In genomic region chr10:8331896-8332729, GRCh38 we compare ENCODE assay signal across 9 cellular contexts.
DNase-seq lines count a peak whose midpoint lies in the region; ATAC-seq lines count a peak whose summit lies in the region.
"Had no signal": no experiment of that assay in that cellular context is flagged by ENCODE, and none has a peak within 500 bp of the region (broad histone marks: within the 10 kb centered on the region; RNA-seq: fewer than 3 reads in every experiment).

No MANE protein-coding gene starts in this region.

- H3K4me3 ChIP-seq in SJSA1 (peak overlapping the region; percentile 24), rectal smooth muscle tissue (ENCODE audit: low read length) (peak overlapping the region; percentile 37), urinary bladder (ENCODE audit: low read depth, low read length) (peak overlapping the region; percentile 27)

- 2% methylated on average over 34 of the region's 34 CpGs for whole genome bisulfite sequencing in urinary bladder

- H3K36me3 ChIP-seq in SJSA1 (no peaks in the 10 kb centered on the region), rectal smooth muscle tissue (ENCODE audit: control insufficient read depth, insufficient read depth, low read length) (no peaks in the 10 kb centered on the region), urinary bladder (ENCODE audit: insufficient read depth) (no peaks in the 10 kb centered on the region)

- no peak overlapping the region for H3K9ac ChIP-seq in rectal smooth muscle tissue (ENCODE audit: low read length)

- peaks cover 5% of the 10 kb centered on the region; the same call in 1 of the 2 replicates for H3K27me3 ChIP-seq in SJSA1 (replicated peaks)
- no peaks in the 10 kb centered on the region for H3K27me3 ChIP-seq in rectal smooth muscle tissue (ENCODE audit: control insufficient read depth, insufficient read depth, low read length)

- ATAC-seq in HG02943 (IDR thresholded peaks at IDR 0.05; ENCODE audit: low read depth, unreplicated experiment), result peak; percentile 72

- intact Hi-C loops in cardiac septum (cut with DNase I), result no loop called here

- H3K9me3 ChIP-seq in SJSA1 (replicated peaks), result no peaks in the 10 kb centered on the region

- DNase-seq in DMS 273 (lab: John Stamatoyannopoulos, UW; ENCODE audit: unreplicated experiment) (peak; percentile 36), DMS 273 treated with DMSO at 0.1 percent for 48 hours (lab: John Stamatoyannopoulos, UW) (no peak), SJSA1 (ENCODE audit: low read depth in 1 of 2, low spot score in 2 of 2) (peak; percentile 50 to 54), cardiac septum (ENCODE audit: low spot score) (peak; percentile 75)
- DNase-seq in activated naive CD4-positive, alpha-beta T cell (lab: John Stamatoyannopoulos, UW), result peak; percentile 22 to 84 (median 52)

- H3K27ac ChIP-seq in SJSA1 (no peak overlapping the region), rectal smooth muscle tissue (ENCODE audit: low read depth, low read length) (no peak overlapping the region), urinary bladder (ENCODE audit: low read depth) (no peak overlapping the region)
- H3K27ac ChIP-seq: 22Rv1 had no signal

- peaks cover 9% of the 10 kb centered on the region for H3K4me1 ChIP-seq in SJSA1 (replicated peaks)
- H3K4me1 ChIP-seq in rectal smooth muscle tissue (ENCODE audit: control insufficient read depth, insufficient read depth, low read length), result no peaks in the 10 kb centered on the region
- H3K4me1 ChIP-seq in urinary bladder (ENCODE audit: insufficient read depth), result no peaks in the 10 kb centered on the region
